In genomic region chr4:90996813-90997212, GRCh38 we compare ENCODE assay signal across 13 cellular contexts.
"Had no signal": no experiment of that assay in that cellular context is flagged by ENCODE, and none has a peak within 500 bp of the region (broad histone marks: within the 10 kb centered on the region; RNA-seq: fewer than 3 reads in every experiment).

No MANE protein-coding gene starts in this region.

- ATAC-seq: activated T-helper 17 cell treated with anti-CD3 and anti-CD28 coated beads, Interleukin-2, amount 50 U/mL, for 72 hours; left ventricle myocardium superior; naive thymus-derived CD8-positive, alpha-beta T cell; upper lobe of right lung had no signal

- DNase-seq: activated CD4-positive, alpha-beta T cell treated with anti-CD3 and anti-CD28 coated beads for 1 hour; activated CD4-positive, alpha-beta T cell treated with anti-CD3 and anti-CD28 coated beads, Interleukin-2, amount 50 U/mL, for 4 hours; activated naive CD4-positive, alpha-beta T cell treated with Interleukin-2 at 50 U/mL for 16 hours; effector memory CD4-positive, alpha-beta T cell; foreskin fibroblast; hypothalamus; left ventricle myocardium superior; naive thymus-derived CD8-positive, alpha-beta T cell; stimulated activated CD4-positive, alpha-beta T cell treated with anti-CD3 and anti-CD28 coated beads, Interleukin-12 subunit alpha, Interleukin-12 subunit beta, amount 100 ng/mL, for 4 hours; stimulated activated CD4-positive, alpha-beta T cell treated with anti-CD3 and anti-CD28 coated beads, Interleukin-2, amount 100 ng/mL, for 24 hours; stomach; upper lobe of right lung had no signal
